In the genomic region with DNA sequence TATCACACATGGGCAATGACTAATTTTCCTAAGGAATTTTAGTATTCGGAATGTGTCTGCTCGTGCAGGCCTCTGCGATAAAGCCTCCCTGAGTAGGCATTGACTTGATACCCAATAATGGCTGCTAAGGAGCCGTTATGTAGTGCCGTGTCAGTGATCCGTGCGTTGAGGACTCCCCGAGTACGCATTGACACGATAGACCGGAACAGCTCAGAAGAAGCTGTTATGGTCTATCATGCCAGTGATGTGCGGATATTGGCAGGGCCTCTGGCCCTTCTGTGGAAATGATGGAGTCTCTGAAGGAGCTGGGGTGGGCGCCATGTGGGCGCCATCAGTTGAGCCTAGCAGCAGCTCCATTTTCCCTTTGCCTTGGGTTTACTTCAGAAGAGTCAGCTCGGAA, we compare ENCODE assay signal across 18 cellular contexts.
"Had no signal": no experiment of that assay in that cellular context is flagged by ENCODE, and none has a peak within 500 bp of the region (broad histone marks: within the 10 kb centered on the region; RNA-seq: fewer than 3 reads in every experiment).

No MANE protein-coding gene starts in this region.

- H3K9me3 ChIP-seq: heart left ventricle, left lung, thoracic aorta had no signal

- H3K4me1 ChIP-seq: foreskin keratinocyte had no signal

- H3K4me3 Mint-ChIP-seq: activated CD8-positive, alpha-beta T cell treated with anti-CD3 and anti-CD28 coated beads, Interleukin-2, amount 10 ng/mL, durations not matched to agents 7 days and 5 days; activated naive CD8-positive, alpha-beta T cell; neural crest cell; T-cell had no signal

- H3K27ac ChIP-seq: foreskin keratinocyte, thoracic aorta, WERI-Rb-1 had no signal

- ATAC-seq: activated CD8-positive, alpha-beta T cell treated with anti-CD3 and anti-CD28 coated beads, Interleukin-2, amount 10 ng/mL, durations not matched to agents 7 days and 5 days; foreskin keratinocyte; heart left ventricle; left lung; sciatic nerve; T-cell had no signal

- H3K27me3 ChIP-seq: foreskin keratinocyte, heart left ventricle, left lung had no signal

- H3K27ac Mint-ChIP-seq: activated CD8-positive, alpha-beta T cell treated with anti-CD3 and anti-CD28 coated beads, Interleukin-2, amount 10 ng/mL, durations not matched to agents 7 days and 5 days; activated naive CD8-positive, alpha-beta T cell had no signal

- FAIRE-seq: islet of Langerhans had no signal

- H3K4me3 ChIP-seq: heart left ventricle, left lung, thoracic aorta had no signal

- H3K9me3 Mint-ChIP-seq: neural crest cell, T-cell had no signal

- H3K27me3 Mint-ChIP-seq: activated naive CD8-positive, alpha-beta T cell; T-cell had no signal

- H3K36me3 ChIP-seq: thoracic aorta, WERI-Rb-1 had no signal

- DNase-seq: activated CD4-positive, alpha-beta T cell treated with anti-CD3 and anti-CD28 coated beads for 4 hours; activated CD8-positive, alpha-beta T cell treated with anti-CD3 and anti-CD28 coated beads, Interleukin-2, amount 10 ng/mL, durations not matched to agents 7 days and 5 days; activated gamma-delta T cell; amygdala; foreskin keratinocyte; heart left ventricle; left lung; mesendoderm; stimulated activated CD4-positive, alpha-beta T cell treated with anti-CD3 and anti-CD28 coated beads, Interleukin-2, amount 100 ng/mL, for 24 hours; stimulated activated naive CD8-positive, alpha-beta T cell treated with anti-CD3 and anti-CD28 coated beads, Interleukin-15, Interleukin-2, amounts not matched to agents 100 U/mL and 50 U/mL, for 24 hours; T-cell; T1000; WERI-Rb-1 had no signal
